ENCODE assay signal across 8 cellular contexts in the genomic region with DNA sequence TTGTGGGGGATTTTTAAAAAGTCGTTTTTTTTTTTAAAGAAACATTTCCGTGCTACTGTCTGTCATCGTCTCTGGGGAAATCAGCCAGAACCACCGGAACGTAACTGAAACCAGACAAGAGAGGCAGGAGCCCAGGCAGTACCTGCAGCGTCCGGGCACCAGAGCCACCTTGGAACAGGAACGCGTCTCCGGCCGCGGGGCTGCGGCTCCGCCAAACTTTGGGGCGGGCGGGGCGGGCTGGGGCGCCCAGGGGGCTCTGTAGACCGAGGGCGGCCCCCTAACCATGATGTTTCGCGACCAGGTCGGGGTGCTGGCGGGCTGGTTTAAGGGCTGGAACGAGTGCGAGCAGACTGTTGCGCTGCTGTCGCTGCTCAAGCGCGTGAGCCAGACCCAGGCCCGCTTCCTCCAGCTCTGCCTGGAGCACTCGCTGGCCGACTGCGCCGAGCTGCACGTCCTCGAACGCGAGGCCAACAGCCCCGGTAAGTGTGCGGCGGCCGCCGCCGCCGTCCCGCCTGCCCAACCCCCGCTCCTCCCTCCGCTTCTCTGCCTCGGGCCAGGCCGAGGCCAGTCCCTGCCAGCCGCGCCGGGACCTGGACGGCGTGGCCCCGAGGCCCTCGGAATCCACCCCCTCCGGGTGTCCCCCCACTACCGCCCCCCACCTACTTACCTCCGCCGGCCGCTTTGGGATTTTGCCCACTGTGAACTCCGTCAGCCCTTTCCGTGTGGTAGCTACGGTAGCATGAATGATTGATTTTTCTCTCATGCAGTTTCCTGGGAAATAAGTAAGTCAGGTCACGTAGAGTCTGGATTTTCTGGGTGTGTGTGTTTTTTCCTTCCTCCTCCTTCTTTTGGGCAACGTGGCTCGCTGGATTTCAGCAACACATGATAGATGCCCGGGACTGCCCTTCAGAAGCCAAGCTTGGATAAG. TPM values are rescaled to one million over a fixed set of nuclear protein-coding genes. Genes with fewer than 3 reads are reported as not detected.
A peak's percentile ranks its signal among the peaks of the same experiment; 100 is the strongest.
DNase-seq lines count a peak whose midpoint lies in the region; ATAC-seq and TF ChIP-seq lines count a peak whose summit lies in the region.

No MANE protein-coding gene starts in this region.

- H3K4me3 ChIP-seq in AG04449 (ENCODE audit: low read depth, low read length), result peak overlapping the region; percentile 76
- H3K4me3 ChIP-seq in neuron (ENCODE audit: low read length), result peak overlapping the region; percentile 74
- H3K4me3 ChIP-seq in uterus, result peak overlapping the region; percentile 71 to 93

- peak overlapping the region; percentile 89 for H3K4me3 Mint-ChIP-seq in activated naive CD4-positive, alpha-beta T cell treated with anti-CD3 and anti-CD28 coated beads, Interleukin-2, amount 10 ng/mL, durations not matched to agents 7 days and 5 days
- peak overlapping the region; percentile 97 for H3K4me3 Mint-ChIP-seq in glutamatergic neuron (ENCODE audit: unreplicated experiment)

- intact Hi-C loops in uterus (cut with DNase I; ENCODE audit: low total_unique reads), result loop anchor here (5.0 kb wide), 2 partner anchors 119 to 204 kb away; no protein-coding TSS in a partner anchor

- peaks cover 8% of the 10 kb centered on the region for H3K9me3 Mint-ChIP-seq in activated naive CD4-positive, alpha-beta T cell treated with anti-CD3 and anti-CD28 coated beads, Interleukin-2, amount 10 ng/mL, durations not matched to agents 7 days and 5 days
- H3K9me3 Mint-ChIP-seq in glutamatergic neuron (ENCODE audit: unreplicated experiment), result peaks cover 7% of the 10 kb centered on the region

- no peaks in the 10 kb centered on the region for H3K27me3 ChIP-seq in neuron (ENCODE audit: insufficient read depth, low read length)
- H3K27me3 ChIP-seq in uterus, result no peaks in the 10 kb centered on the region

- POLR2A ChIA-PET in AG04449 (lab: Yijun Ruan, JAX), result interaction anchor here (0.6 to 4.2 kb wide), 10 partner anchors 24 to 207 kb away, joined by 3 to 67 read pairs (median 6); no protein-coding TSS in a partner anchor

- H3K36me3 ChIP-seq in neuron (ENCODE audit: insufficient read depth, low read length) (peaks cover 2% of the 10 kb centered on the region), uterus (no peaks in the 10 kb centered on the region)

- DNase-seq in AG04449 (ENCODE audit: low read depth, low spot score), result no peak
- DNase-seq in GM19238 (ENCODE audit: insufficient read length, low spot score), result peak; percentile 35
- peak; percentile 69 for DNase-seq in RKO (ENCODE audit: low spot score)
- DNase-seq in activated naive CD4-positive, alpha-beta T cell treated with anti-CD3 and anti-CD28 coated beads, Interleukin-2, amount 10 ng/mL, durations not matched to agents 7 days and 5 days, result peak; percentile 60
- peak; percentile 67 for DNase-seq in glutamatergic neuron
- peak; percentile 55 to 57 for DNase-seq in uterus

- TF ChIP-seq POLR2A in uterus (IDR thresholded peaks at IDR 0.05), result peak; percentile 9 to 21

- CTCF ChIA-PET in AG04449 (lab: Yijun Ruan, JAX), result interaction anchor here (0.5 to 10.1 kb wide), 13 partner anchors 9 to 238 kb away, joined by 3 to 247 read pairs (median 3); no protein-coding TSS in a partner anchor
- CTCF ChIA-PET in activated naive CD4-positive, alpha-beta T cell treated with anti-CD3 and anti-CD28 coated beads, Interleukin-2, amount 10 ng/mL, durations not matched to agents 7 days and 5 days (lab: Charles Lee), result interaction anchor here (0.7 to 8.2 kb wide), 15 partner anchors 10 to 238 kb away, joined by 3 to 221 read pairs (median 4); no protein-coding TSS in a partner anchor

- ATAC-seq in HG03571 (IDR thresholded peaks at IDR 0.05; ENCODE audit: unreplicated experiment), result no peak

- peak overlapping the region; percentile 80 for H2AFZ ChIP-seq in neuron (ENCODE audit: low read depth, low read length)

- H3K9me3 ChIP-seq in neuron (ENCODE audit: low read length) (peaks cover 2% of the 10 kb centered on the region), uterus (no peaks in the 10 kb centered on the region)

- TF ChIP-seq CTCF in AG04449 (IDR thresholded peaks at IDR 0.05; ENCODE audit: insufficient read depth, low read length, missing control alignments) (no peak), glutamatergic neuron (IDR thresholded peaks at IDR 0.05; ENCODE audit: partially characterized antibody, unreplicated experiment) (no peak), uterus (IDR thresholded peaks at IDR 0.05) (no peak)

- H3K36me3 Mint-ChIP-seq in activated naive CD4-positive, alpha-beta T cell treated with anti-CD3 and anti-CD28 coated beads, Interleukin-2, amount 10 ng/mL, durations not matched to agents 7 days and 5 days, result no peaks in the 10 kb centered on the region
- H3K36me3 Mint-ChIP-seq in glutamatergic neuron (ENCODE audit: unreplicated experiment), result no peaks in the 10 kb centered on the region

- H3K27ac Mint-ChIP-seq in activated naive CD4-positive, alpha-beta T cell treated with anti-CD3 and anti-CD28 coated beads, Interleukin-2, amount 10 ng/mL, durations not matched to agents 7 days and 5 days, result peak overlapping the region; percentile 49
- no peak overlapping the region for H3K27ac Mint-ChIP-seq in glutamatergic neuron (ENCODE audit: unreplicated experiment)

- H3K4me1 ChIP-seq in neuron (ENCODE audit: insufficient read depth, low read length), result peaks cover 36% of the 10 kb centered on the region
- no peaks in the 10 kb centered on the region for H3K4me1 ChIP-seq in uterus

- peaks cover 21% of the 10 kb centered on the region for H3K4me1 Mint-ChIP-seq in activated naive CD4-positive, alpha-beta T cell treated with anti-CD3 and anti-CD28 coated beads, Interleukin-2, amount 10 ng/mL, durations not matched to agents 7 days and 5 days
- H3K4me1 Mint-ChIP-seq in glutamatergic neuron (ENCODE audit: low read depth, unreplicated experiment), result peaks cover 3% of the 10 kb centered on the region

- peaks cover 49% of the 10 kb centered on the region for H3K27me3 Mint-ChIP-seq in activated naive CD4-positive, alpha-beta T cell treated with anti-CD3 and anti-CD28 coated beads, Interleukin-2, amount 10 ng/mL, durations not matched to agents 7 days and 5 days
- H3K27me3 Mint-ChIP-seq in glutamatergic neuron (ENCODE audit: unreplicated experiment), result peaks cover 9% of the 10 kb centered on the region

- peak overlapping the region; percentile 100 for H3K27ac ChIP-seq in uterus

RNA-seq across cellular contexts. Expression of gene SAMD4A, which starts 1.0 kb away (rescaled TPM):
- total RNA-seq in glutamatergic neuron (ENCODE audit: unreplicated experiment) (0.56 TPM), uterus (10 to 100 TPM; 46.9 to 67.8 (median 55.0) TPM)

RNA-seq across cellular contexts. Expression of gene CGRRF1, which starts 58.2 kb away (rescaled TPM):
- total RNA-seq in glutamatergic neuron (ENCODE audit: unreplicated experiment) (18.7 TPM), uterus (10 to 100 TPM; 32.1 to 50.2 (median 33.7) TPM)

Comparison
In these comparisons a context has a peak if more than half of its experiments do, and no peak if none do; other contexts are left out.
1. RNA of gene SAMD4A, which starts 1.0 kb away (total RNA-seq): 46.9 to 67.8 TPM in uterus; 0.56 TPM in glutamatergic neuron (single experiment); every median in the first group is over 10 times any median in the second.
2. Peak in every context shown above with its lines, with median percentiles within 50 percentile points of each other: H3K4me3 ChIP-seq.